1 cellular context compared by ENCODE assay signal in genomic region chr6:14639983-14640599, GRCh38.
TF ChIP-seq lines count a peak whose summit lies in the region.

No MANE protein-coding gene starts in this region.

TF ChIP-seq in H1, 55 proteins besides CTCF, POLR2A, EP300 and RAD21:
- TF ChIP-seq RNF2 (IDR thresholded peaks at IDR 0.05; ENCODE audit: borderline replicate concordance, low read depth, low read length, missing control alignments, poor library complexity, severe bottlenecking): no peak
- no peak for TF ChIP-seq RFX5 (IDR thresholded peaks at IDR 0.05; ENCODE audit: borderline replicate concordance, low read depth, low read length)
- no peak for TF ChIP-seq ZNF274 (IDR thresholded peaks at IDR 0.05; ENCODE audit: borderline replicate concordance, extremely low read depth, low read length)
- TF ChIP-seq ATF3 (IDR thresholded peaks at IDR 0.05; ENCODE audit: insufficient read depth, low read depth, low read length): no peak
- no peak for TF ChIP-seq BCL11A (IDR thresholded peaks at IDR 0.05; ENCODE audit: low read depth in 2 of 2, low read length in 2 of 2)
- TF ChIP-seq ATF2 (IDR thresholded peaks at IDR 0.05; ENCODE audit: low read length): no peak
- TF ChIP-seq TCF12 (IDR thresholded peaks at IDR 0.05; ENCODE audit: low read depth, low read length): no peak
- no peak for TF ChIP-seq SP4 (IDR thresholded peaks at IDR 0.05; ENCODE audit: low read length)
- TF ChIP-seq TAF1 (IDR thresholded peaks at IDR 0.05; ENCODE audit: low read depth, low read length): no peak
- TF ChIP-seq CREB1 (IDR thresholded peaks at IDR 0.05): peak; percentile 61; the same call in 1 of the 2 replicates
- no peak for TF ChIP-seq CHD7 (IDR thresholded peaks at IDR 0.05; ENCODE audit: insufficient replicate concordance, low read length)
- 0 out of 2 replicates have a peak, but pooled peaks have one; percentile 48 for TF ChIP-seq KDM1A (IDR thresholded peaks at IDR 0.05; ENCODE audit: borderline replicate concordance, low read length)
- no peak for TF ChIP-seq JUND (IDR thresholded peaks at IDR 0.05; ENCODE audit: low read length)
- TF ChIP-seq HDAC6 (IDR thresholded peaks at IDR 0.05; ENCODE audit: low read depth, low read length): no peak
- no peak for TF ChIP-seq JUN (IDR thresholded peaks at IDR 0.05; ENCODE audit: low read depth, low read length)
- peak; percentile 67 for TF ChIP-seq USF2 (IDR thresholded peaks at IDR 0.05; ENCODE audit: low read length)
- no peak for TF ChIP-seq BACH1 (IDR thresholded peaks at IDR 0.05; ENCODE audit: low read length)
- no peak for TF ChIP-seq HDAC2 (IDR thresholded peaks at IDR 0.05; ENCODE audit: borderline replicate concordance in 1 of 2, low read depth in 2 of 2, low read length in 2 of 2)
- no peak for TF ChIP-seq CBX5 (IDR thresholded peaks at IDR 0.05; ENCODE audit: low read depth, low read length)
- TF ChIP-seq NANOG (IDR thresholded peaks at IDR 0.05; ENCODE audit: insufficient read depth, low read depth, low read length, poor library complexity, severe bottlenecking): peak; percentile 11
- no peak for TF ChIP-seq TEAD4 (IDR thresholded peaks at IDR 0.05; ENCODE audit: low read depth, low read length)
- TF ChIP-seq CTBP2 (IDR thresholded peaks at IDR 0.05; ENCODE audit: borderline replicate concordance, insufficient read depth, insufficient read length, low read length): no peak
- no peak for TF ChIP-seq SIRT6 (IDR thresholded peaks at IDR 0.05; ENCODE audit: low read length)
- TF ChIP-seq SIX5 (IDR thresholded peaks at IDR 0.05; ENCODE audit: low read depth, low read length): no peak
- no peak for TF ChIP-seq GTF2F1 (IDR thresholded peaks at IDR 0.05; ENCODE audit: borderline replicate concordance, low read depth, low read length)
- no peak for TF ChIP-seq SP2 (IDR thresholded peaks at IDR 0.05; ENCODE audit: low read length)
- TF ChIP-seq RXRA (IDR thresholded peaks at IDR 0.05; ENCODE audit: insufficient read depth, low read depth, low read length): no peak
TF ChIP-seq in H1: peak in this region for 4.
